17 cellular contexts compared by ENCODE assay signal in genomic region chr6:22049002-22049401, GRCh38.
DNase-seq lines count a peak whose midpoint lies in the region; ATAC-seq and TF ChIP-seq lines count a peak whose summit lies in the region.
"Had no signal": no experiment of that assay in that cellular context is flagged by ENCODE, and none has a peak within 500 bp of the region (broad histone marks: within the 10 kb centered on the region; RNA-seq: fewer than 3 reads in every experiment).

No MANE protein-coding gene starts in this region.

- H3K4me2 ChIP-seq in GM23338, result no peak overlapping the region
- H3K4me2 ChIP-seq: BLaER1 treated with 17β-estradiol and CSF1 and Interleukin-3, amounts not matched to agents 10 nM and 100 nM had no signal

- H4K20me1 ChIP-seq in GM23338 (replicated peaks; ENCODE audit: insufficient read depth), result no peaks in the 10 kb centered on the region
- H4K20me1 ChIP-seq: BLaER1 treated with 17β-estradiol and CSF1 and Interleukin-3, amounts not matched to agents 10 nM and 100 nM had no signal

- H3K27me3 ChIP-seq in adipocyte (replicated peaks; ENCODE audit: control insufficient read depth, insufficient read depth, low read length) (no peaks in the 10 kb centered on the region), GM23338 (ENCODE audit: insufficient read depth) (no peaks in the 10 kb centered on the region)
- H3K27me3 ChIP-seq: BLaER1 treated with 17β-estradiol and CSF1 and Interleukin-3, amounts not matched to agents 10 nM and 100 nM had no signal

- TF ChIP-seq CTCF in HFFc6 (IDR thresholded peaks at IDR 0.05), result no peak
- TF ChIP-seq CTCF in choroid plexus epithelial cell (conservative IDR thresholded peaks at IDR 0.05; ENCODE audit: low read depth, low read length), result no peak
- TF ChIP-seq CTCF in mesothelial cell of epicardium (IDR thresholded peaks at IDR 0.05; ENCODE audit: unreplicated experiment), result no peak
- TF ChIP-seq CTCF in GM23338 (conservative IDR thresholded peaks at IDR 0.05; ENCODE audit: low read depth in 2 of 2), result no peak
- TF ChIP-seq CTCF in GM13977 (IDR thresholded peaks at IDR 0.05; ENCODE audit: extremely low read depth, insufficient read depth, missing control alignments), result no peak

- H3K27ac Mint-ChIP-seq in HFFc6, result no peak overlapping the region
- peak overlapping the region; percentile 68 for H3K27ac Mint-ChIP-seq in mesothelial cell of epicardium
- H3K27ac Mint-ChIP-seq in GM23338, result no peak overlapping the region
- H3K27ac Mint-ChIP-seq: CD4-positive, CD25-positive, alpha-beta regulatory T cell had no signal

- H3K27ac ChIP-seq in GM23338 (ENCODE audit: low read depth), result no peak overlapping the region
- H3K27ac ChIP-seq: BLaER1 treated with 17β-estradiol and CSF1 and Interleukin-3, amounts not matched to agents 10 nM and 100 nM had no signal

- H3K27me3 Mint-ChIP-seq in HFFc6 (ENCODE audit: insufficient read depth), result no peaks in the 10 kb centered on the region; the same call in 1 of the 2 replicates
- no peaks in the 10 kb centered on the region for H3K27me3 Mint-ChIP-seq in mesothelial cell of epicardium (ENCODE audit: low read depth)
- no peaks in the 10 kb centered on the region for H3K27me3 Mint-ChIP-seq in GM23338 (ENCODE audit: insufficient read depth, low read depth, poor library complexity)
- H3K27me3 Mint-ChIP-seq: CD4-positive, CD25-positive, alpha-beta regulatory T cell had no signal

- no peak overlapping the region for H3K9ac ChIP-seq in adipocyte (ENCODE audit: low read length)
- H3K9ac ChIP-seq: BLaER1 treated with 17β-estradiol and CSF1 and Interleukin-3, amounts not matched to agents 10 nM and 100 nM had no signal

- no peaks in the 10 kb centered on the region for H3K9me3 Mint-ChIP-seq in HFFc6
- peaks cover 3% of the 10 kb centered on the region for H3K9me3 Mint-ChIP-seq in mesothelial cell of epicardium
- no peaks in the 10 kb centered on the region for H3K9me3 Mint-ChIP-seq in GM23338
- H3K9me3 Mint-ChIP-seq: H9 had no signal

- H2AFZ ChIP-seq in GM23338, result no peak overlapping the region

- H3K4me1 Mint-ChIP-seq in HFFc6 (ENCODE audit: low read depth) (no peaks in the 10 kb centered on the region; the same call in 1 of the 2 replicates), mesothelial cell of epicardium (peaks cover 19% of the 10 kb centered on the region), GM23338 (peaks cover 7% of the 10 kb centered on the region)
- H3K4me1 Mint-ChIP-seq: CD4-positive, CD25-positive, alpha-beta regulatory T cell had no signal

- peak; percentile 5 for DNase-seq in HFFc6
- peak; percentile 38 for DNase-seq in adipocyte (ENCODE audit: low read depth)
- DNase-seq in choroid plexus epithelial cell (ENCODE audit: low read depth), result peak; percentile 34
- DNase-seq in mesothelial cell of epicardium (ENCODE audit: low spot score in 2 of 2, unreplicated experiment in 2 of 2), result no peak
- no peak for DNase-seq in GM23338 (ENCODE audit: low spot score)
- DNase-seq in NCI-H1417 treated with DMSO at 0.1 percent for 48 hours (lab: John Stamatoyannopoulos, UW), result no peak
- DNase-seq in SKM-1 treated with dmso at 0.1 percent for 144 hours (lab: John Stamatoyannopoulos, UW; ENCODE audit: unreplicated experiment), result no peak
- no peak for DNase-seq in GM13977 (ENCODE audit: low spot score)
- DNase-seq: 8988T; AML-193; Calu3; CD4-positive, CD25-positive, alpha-beta regulatory T cell; DMS 273 treated with DMSO at 0.1 percent for 48 hours; GOT3; H9 had no signal

- H3K4me1 ChIP-seq in adipocyte (ENCODE audit: control insufficient read depth, insufficient read depth, low read length), result no peaks in the 10 kb centered on the region
- no peaks in the 10 kb centered on the region; the same call in 1 of the 2 replicates for H3K4me1 ChIP-seq in GM23338 (ENCODE audit: insufficient read depth)
- H3K4me1 ChIP-seq: BLaER1 treated with 17β-estradiol and CSF1 and Interleukin-3, amounts not matched to agents 10 nM and 100 nM had no signal

- no peaks in the 10 kb centered on the region for H3K79me2 ChIP-seq in GM23338 (replicated peaks; ENCODE audit: insufficient read depth)

- in situ Hi-C loops in GM13977 (cut with MboI; ENCODE audit: low pct_unique_long_range_greater_than_20kb, low sequenced_read_pairs, unreplicated experiment), result no loop called here

- no peaks in the 10 kb centered on the region for H3K9me3 ChIP-seq in adipocyte (ENCODE audit: control insufficient read depth, low read length)

- H3K4me3 Mint-ChIP-seq in HFFc6 (no peak overlapping the region), mesothelial cell of epicardium (no peak overlapping the region), GM23338 (no peak overlapping the region)
- H3K4me3 Mint-ChIP-seq: CD4-positive, CD25-positive, alpha-beta regulatory T cell; H9 had no signal

- H3K9me2 ChIP-seq in GM23338 (ENCODE audit: insufficient read depth), result peaks cover 3% of the 10 kb centered on the region; the same call in 1 of the 2 replicates

- no peaks in the 10 kb centered on the region for H3K36me3 Mint-ChIP-seq in HFFc6 (ENCODE audit: low read depth)
- H3K36me3 Mint-ChIP-seq in mesothelial cell of epicardium, result peaks cover 38% of the 10 kb centered on the region
- H3K36me3 Mint-ChIP-seq in GM23338 (ENCODE audit: low read depth), result peaks cover 8% of the 10 kb centered on the region; the same call in 2 of the 3 replicates
- H3K36me3 Mint-ChIP-seq: CD4-positive, CD25-positive, alpha-beta regulatory T cell had no signal

- H3F3A ChIP-seq in GM23338 (replicated peaks; ENCODE audit: low read depth), result no peaks in the 10 kb centered on the region

- no peaks in the 10 kb centered on the region for H3K36me3 ChIP-seq in adipocyte (ENCODE audit: control insufficient read depth, insufficient read depth, low read length, severe bottlenecking)
- no peaks in the 10 kb centered on the region for H3K36me3 ChIP-seq in GM23338 (ENCODE audit: insufficient read depth)

- no peak overlapping the region for H3K4me3 ChIP-seq in adipocyte (ENCODE audit: low read length)
- no peak overlapping the region for H3K4me3 ChIP-seq in choroid plexus epithelial cell (ENCODE audit: low read depth, low read length)
- no peak overlapping the region for H3K4me3 ChIP-seq in GM23338
- H3K4me3 ChIP-seq: BLaER1 treated with 17β-estradiol and CSF1 and Interleukin-3, amounts not matched to agents 10 nM and 100 nM had no signal

- ATAC-seq in GM23338, result no peak
- ATAC-seq: HepG2 had no signal

TF ChIP-seq in GM23338, 12 proteins besides CTCF, POLR2A, EP300 and RAD21:
- TF ChIP-seq, protein P1, sequence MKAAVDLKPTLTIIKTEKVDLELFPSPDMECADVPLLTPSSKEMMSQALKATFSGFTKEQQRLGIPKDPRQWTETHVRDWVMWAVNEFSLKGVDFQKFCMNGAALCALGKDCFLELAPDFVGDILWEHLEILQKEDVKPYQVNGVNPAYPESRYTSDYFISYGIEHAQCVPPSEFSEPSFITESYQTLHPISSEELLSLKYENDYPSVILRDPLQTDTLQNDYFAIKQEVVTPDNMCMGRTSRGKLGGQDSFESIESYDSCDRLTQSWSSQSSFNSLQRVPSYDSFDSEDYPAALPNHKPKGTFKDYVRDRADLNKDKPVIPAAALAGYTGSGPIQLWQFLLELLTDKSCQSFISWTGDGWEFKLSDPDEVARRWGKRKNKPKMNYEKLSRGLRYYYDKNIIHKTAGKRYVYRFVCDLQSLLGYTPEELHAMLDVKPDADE (IDR thresholded peaks at IDR 0.05), result no peak
- no peak for TF ChIP-seq EZH2 (IDR thresholded peaks at IDR 0.05; ENCODE audit: low read depth, unreplicated experiment)

Comparison
In these comparisons a context has a peak if more than half of its experiments do, and no peak if none do; other contexts are left out.
1. DNase-seq: peak in HFFc6 (single experiment), adipocyte (single experiment) and choroid plexus epithelial cell (single experiment); none in mesothelial cell of epicardium (0 of 2), GM23338 (single experiment), NCI-H1417 treated with DMSO at 0.1 percent for 48 hours (single experiment), SKM-1 treated with dmso at 0.1 percent for 144 hours (single experiment) and GM13977 (single experiment).